1 cellular context compared by ENCODE assay signal in the genomic region with DNA sequence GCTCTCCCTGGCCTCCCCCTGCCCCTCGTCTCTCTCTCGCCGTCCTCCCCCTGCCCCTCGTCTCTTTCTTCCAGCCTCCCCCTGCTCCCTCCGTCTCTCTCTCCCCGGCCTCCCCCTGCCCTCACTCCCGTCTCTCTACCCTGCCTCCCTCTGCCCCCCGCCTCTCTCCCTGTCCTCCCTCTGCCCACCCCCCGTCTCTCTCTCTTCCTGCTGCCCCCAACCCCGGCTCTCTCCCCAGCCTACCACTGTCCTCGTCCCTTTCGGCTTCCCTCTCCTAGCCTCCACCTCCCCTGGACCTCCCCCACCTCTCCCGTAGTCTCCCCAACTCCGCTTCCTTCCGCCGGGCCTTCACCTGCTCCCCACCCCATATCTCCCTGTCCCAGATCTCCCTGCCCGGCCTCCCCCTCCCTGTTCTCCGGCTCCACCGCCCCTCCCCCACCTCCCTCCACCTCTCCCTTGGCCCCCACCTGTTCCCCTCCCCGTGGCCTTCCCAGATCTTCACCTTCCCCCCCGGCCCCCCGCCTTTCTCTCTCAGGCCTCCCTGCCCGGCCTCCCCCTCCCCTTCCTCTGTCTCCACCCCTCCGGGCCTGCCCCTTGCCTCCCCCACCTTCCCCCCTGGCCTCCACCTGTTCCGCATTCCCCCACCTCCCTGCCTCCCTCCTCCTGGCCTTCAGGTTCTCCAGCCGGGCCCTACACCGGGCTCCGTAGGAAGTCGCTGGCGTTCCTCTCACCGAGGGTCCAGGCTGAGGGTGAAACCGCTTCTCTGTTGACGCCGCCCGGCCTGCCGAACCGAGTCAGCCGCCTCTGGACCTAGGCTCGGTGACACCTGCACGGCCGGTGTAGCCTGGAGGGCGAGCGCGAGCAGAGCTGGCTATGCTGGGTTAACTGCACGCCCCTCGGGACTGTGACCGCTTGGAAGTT.
TF ChIP-seq lines count a peak whose summit lies in the region.

No MANE protein-coding gene starts in this region.

TF ChIP-seq in K562, 482 proteins besides CTCF, POLR2A, EP300 and RAD21 (continued from another document and continues in another):
- TF ChIP-seq, protein P1, sequence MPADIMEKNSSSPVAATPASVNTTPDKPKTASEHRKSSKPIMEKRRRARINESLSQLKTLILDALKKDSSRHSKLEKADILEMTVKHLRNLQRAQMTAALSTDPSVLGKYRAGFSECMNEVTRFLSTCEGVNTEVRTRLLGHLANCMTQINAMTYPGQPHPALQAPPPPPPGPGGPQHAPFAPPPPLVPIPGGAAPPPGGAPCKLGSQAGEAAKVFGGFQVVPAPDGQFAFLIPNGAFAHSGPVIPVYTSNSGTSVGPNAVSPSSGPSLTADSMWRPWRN (IDR thresholded peaks at IDR 0.05; ENCODE audit: low read depth), result no peak
- TF ChIP-seq CHCHD3 (CRISPR knock-in tag; IDR thresholded peaks at IDR 0.05) (no peak), POLR3G (IDR thresholded peaks at IDR 0.05; ENCODE audit: extremely low read depth, insufficient read length, insufficient replicate concordance) (no peak), CGGBP1 (CRISPR knock-in tag; IDR thresholded peaks at IDR 0.05) (no peak), MEF2A (IDR thresholded peaks at IDR 0.05; ENCODE audit: control insufficient read depth, low read depth, low read length) (no peak), ZFX (CRISPR knock-in tag; IDR thresholded peaks at IDR 0.05) (0 out of 2 replicates have a peak, but pooled peaks have one; percentile 28), SIN3A (IDR thresholded peaks at IDR 0.05; ENCODE audit: borderline replicate concordance in 2 of 2, control insufficient read depth in 1 of 2, low read depth in 2 of 2, low read length in 2 of 2) (no peak; a peak in 1 of 4 replicates), RNF219 (CRISPR knock-in tag; IDR thresholded peaks at IDR 0.05) (no peak), E2F5 (CRISPR knock-in tag; IDR thresholded peaks at IDR 0.05) (no peak), IRF9 (tag; IDR thresholded peaks at IDR 0.05) (no peak), ZNF12 (CRISPR knock-in tag; IDR thresholded peaks at IDR 0.05) (no peak), HDAC8 (tag; IDR thresholded peaks at IDR 0.05) (no peak), NFRKB (IDR thresholded peaks at IDR 0.05; ENCODE audit: low read depth) (no peak), ZNF699 (CRISPR knock-in tag; IDR thresholded peaks at IDR 0.05; ENCODE audit: insufficient replicate concordance) (no peak), RNF2 (IDR thresholded peaks at IDR 0.05) (no peak), SREBF2 (CRISPR knock-in tag; IDR thresholded peaks at IDR 0.05) (no peak), ZNF23 (CRISPR knock-in tag; IDR thresholded peaks at IDR 0.05) (no peak), ZNF707 (CRISPR knock-in tag; conservative IDR thresholded peaks at IDR 0.05) (no peak), RBBP5 (IDR thresholded peaks at IDR 0.05; ENCODE audit: borderline replicate concordance, insufficient read depth, low read length, poor library complexity, severe bottlenecking) (no peak), TEAD1 (CRISPR knock-in tag; IDR thresholded peaks at IDR 0.05) (no peak), BCOR (IDR thresholded peaks at IDR 0.05) (no peak), SOX6 (IDR thresholded peaks at IDR 0.05) (no peak), CBX2 (IDR thresholded peaks at IDR 0.05; ENCODE audit: insufficient read depth, low read length, poor library complexity, severe bottlenecking) (no peak), HNRNPH1 (optimal IDR thresholded peaks at IDR 0.05; ENCODE audit: low read depth, low read length) (no peak), MECOM (CRISPR knock-in tag; IDR thresholded peaks at IDR 0.05) (no peak), SREBF1 (IDR thresholded peaks at IDR 0.05; ENCODE audit: borderline replicate concordance, low read depth, low read length) (no peak), RBM15 (IDR thresholded peaks at IDR 0.05; ENCODE audit: insufficient read depth, low read length) (no peak), HDAC2 (IDR thresholded peaks at IDR 0.05) (no peak), CBFA2T2 (conservative IDR thresholded peaks at IDR 0.05) (peak; percentile 57), KLF6 (CRISPR knock-in tag; IDR thresholded peaks at IDR 0.05; ENCODE audit: borderline replicate concordance) (no peak)
- TF ChIP-seq, protein P2, sequence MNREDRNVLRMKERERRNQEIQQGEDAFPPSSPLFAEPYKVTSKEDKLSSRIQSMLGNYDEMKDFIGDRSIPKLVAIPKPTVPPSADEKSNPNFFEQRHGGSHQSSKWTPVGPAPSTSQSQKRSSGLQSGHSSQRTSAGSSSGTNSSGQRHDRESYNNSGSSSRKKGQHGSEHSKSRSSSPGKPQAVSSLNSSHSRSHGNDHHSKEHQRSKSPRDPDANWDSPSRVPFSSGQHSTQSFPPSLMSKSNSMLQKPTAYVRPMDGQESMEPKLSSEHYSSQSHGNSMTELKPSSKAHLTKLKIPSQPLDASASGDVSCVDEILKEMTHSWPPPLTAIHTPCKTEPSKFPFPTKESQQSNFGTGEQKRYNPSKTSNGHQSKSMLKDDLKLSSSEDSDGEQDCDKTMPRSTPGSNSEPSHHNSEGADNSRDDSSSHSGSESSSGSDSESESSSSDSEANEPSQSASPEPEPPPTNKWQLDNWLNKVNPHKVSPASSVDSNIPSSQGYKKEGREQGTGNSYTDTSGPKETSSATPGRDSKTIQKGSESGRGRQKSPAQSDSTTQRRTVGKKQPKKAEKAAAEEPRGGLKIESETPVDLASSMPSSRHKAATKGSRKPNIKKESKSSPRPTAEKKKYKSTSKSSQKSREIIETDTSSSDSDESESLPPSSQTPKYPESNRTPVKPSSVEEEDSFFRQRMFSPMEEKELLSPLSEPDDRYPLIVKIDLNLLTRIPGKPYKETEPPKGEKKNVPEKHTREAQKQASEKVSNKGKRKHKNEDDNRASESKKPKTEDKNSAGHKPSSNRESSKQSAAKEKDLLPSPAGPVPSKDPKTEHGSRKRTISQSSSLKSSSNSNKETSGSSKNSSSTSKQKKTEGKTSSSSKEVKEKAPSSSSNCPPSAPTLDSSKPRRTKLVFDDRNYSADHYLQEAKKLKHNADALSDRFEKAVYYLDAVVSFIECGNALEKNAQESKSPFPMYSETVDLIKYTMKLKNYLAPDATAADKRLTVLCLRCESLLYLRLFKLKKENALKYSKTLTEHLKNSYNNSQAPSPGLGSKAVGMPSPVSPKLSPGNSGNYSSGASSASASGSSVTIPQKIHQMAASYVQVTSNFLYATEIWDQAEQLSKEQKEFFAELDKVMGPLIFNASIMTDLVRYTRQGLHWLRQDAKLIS (CRISPR knock-in tag; IDR thresholded peaks at IDR 0.05), result no peak
- TF ChIP-seq, protein P3, sequence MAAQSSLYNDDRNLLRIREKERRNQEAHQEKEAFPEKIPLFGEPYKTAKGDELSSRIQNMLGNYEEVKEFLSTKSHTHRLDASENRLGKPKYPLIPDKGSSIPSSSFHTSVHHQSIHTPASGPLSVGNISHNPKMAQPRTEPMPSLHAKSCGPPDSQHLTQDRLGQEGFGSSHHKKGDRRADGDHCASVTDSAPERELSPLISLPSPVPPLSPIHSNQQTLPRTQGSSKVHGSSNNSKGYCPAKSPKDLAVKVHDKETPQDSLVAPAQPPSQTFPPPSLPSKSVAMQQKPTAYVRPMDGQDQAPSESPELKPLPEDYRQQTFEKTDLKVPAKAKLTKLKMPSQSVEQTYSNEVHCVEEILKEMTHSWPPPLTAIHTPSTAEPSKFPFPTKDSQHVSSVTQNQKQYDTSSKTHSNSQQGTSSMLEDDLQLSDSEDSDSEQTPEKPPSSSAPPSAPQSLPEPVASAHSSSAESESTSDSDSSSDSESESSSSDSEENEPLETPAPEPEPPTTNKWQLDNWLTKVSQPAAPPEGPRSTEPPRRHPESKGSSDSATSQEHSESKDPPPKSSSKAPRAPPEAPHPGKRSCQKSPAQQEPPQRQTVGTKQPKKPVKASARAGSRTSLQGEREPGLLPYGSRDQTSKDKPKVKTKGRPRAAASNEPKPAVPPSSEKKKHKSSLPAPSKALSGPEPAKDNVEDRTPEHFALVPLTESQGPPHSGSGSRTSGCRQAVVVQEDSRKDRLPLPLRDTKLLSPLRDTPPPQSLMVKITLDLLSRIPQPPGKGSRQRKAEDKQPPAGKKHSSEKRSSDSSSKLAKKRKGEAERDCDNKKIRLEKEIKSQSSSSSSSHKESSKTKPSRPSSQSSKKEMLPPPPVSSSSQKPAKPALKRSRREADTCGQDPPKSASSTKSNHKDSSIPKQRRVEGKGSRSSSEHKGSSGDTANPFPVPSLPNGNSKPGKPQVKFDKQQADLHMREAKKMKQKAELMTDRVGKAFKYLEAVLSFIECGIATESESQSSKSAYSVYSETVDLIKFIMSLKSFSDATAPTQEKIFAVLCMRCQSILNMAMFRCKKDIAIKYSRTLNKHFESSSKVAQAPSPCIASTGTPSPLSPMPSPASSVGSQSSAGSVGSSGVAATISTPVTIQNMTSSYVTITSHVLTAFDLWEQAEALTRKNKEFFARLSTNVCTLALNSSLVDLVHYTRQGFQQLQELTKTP (IDR thresholded peaks at IDR 0.05; ENCODE audit: low read depth in 1 of 2, partially characterized antibody in 2 of 2), result no peak
- TF ChIP-seq, protein P4, sequence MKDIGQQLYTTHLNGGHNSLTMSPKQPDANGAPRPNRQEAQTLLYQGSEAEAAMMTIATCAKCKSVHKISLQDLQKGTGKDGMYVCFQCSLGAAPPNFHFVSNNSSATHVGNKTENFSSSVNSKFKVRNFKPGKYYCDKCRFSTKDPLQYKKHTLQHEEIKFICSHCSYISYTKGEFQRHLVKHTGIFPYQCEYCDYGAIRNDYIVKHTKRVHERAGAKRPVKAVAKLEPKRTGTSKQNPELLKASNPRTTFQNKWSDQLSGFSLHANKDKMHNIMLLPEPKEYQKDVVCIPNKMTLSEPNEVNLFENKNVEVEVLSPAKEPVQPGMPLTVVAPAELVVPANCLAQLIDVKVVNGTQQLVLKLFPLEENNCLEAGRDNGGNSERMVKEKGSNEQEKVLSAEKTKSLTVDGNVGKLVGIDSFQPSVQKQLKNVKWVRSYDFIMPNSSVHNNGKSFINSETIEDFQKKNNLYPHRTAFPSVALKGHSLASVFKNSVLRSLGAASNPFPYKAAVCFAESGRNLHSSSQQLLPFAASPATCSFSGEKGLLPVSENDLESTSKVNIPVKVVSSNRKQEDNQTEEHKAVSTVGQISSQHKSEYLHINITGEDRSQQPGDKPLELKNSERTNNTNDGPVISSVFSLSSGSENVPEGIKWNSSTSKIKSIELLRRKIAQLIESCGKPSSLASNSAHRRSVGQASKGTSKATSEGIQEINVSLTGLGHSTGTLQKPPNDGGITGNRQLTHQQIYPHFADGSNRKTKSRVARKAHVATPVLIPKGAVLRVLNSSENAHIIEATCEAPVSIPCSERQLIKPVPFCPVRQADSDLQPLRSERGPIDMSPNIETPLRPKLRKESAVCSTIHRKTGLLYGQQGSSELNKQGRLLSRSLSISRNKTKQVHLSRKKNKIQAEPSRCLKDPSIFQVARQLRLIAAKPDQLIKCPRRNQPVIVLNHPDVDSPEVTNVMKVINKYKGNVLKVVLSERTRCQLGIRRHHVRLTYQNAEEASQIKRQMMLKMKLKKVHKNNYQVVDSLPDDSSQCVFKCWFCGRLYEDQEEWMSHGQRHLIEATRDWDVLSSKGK (CRISPR knock-in tag; IDR thresholded peaks at IDR 0.05), result no peak
- TF ChIP-seq, protein P5, sequence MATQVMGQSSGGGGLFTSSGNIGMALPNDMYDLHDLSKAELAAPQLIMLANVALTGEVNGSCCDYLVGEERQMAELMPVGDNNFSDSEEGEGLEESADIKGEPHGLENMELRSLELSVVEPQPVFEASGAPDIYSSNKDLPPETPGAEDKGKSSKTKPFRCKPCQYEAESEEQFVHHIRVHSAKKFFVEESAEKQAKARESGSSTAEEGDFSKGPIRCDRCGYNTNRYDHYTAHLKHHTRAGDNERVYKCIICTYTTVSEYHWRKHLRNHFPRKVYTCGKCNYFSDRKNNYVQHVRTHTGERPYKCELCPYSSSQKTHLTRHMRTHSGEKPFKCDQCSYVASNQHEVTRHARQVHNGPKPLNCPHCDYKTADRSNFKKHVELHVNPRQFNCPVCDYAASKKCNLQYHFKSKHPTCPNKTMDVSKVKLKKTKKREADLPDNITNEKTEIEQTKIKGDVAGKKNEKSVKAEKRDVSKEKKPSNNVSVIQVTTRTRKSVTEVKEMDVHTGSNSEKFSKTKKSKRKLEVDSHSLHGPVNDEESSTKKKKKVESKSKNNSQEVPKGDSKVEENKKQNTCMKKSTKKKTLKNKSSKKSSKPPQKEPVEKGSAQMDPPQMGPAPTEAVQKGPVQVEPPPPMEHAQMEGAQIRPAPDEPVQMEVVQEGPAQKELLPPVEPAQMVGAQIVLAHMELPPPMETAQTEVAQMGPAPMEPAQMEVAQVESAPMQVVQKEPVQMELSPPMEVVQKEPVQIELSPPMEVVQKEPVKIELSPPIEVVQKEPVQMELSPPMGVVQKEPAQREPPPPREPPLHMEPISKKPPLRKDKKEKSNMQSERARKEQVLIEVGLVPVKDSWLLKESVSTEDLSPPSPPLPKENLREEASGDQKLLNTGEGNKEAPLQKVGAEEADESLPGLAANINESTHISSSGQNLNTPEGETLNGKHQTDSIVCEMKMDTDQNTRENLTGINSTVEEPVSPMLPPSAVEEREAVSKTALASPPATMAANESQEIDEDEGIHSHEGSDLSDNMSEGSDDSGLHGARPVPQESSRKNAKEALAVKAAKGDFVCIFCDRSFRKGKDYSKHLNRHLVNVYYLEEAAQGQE (CRISPR knock-in tag; IDR thresholded peaks at IDR 0.05; ENCODE audit: low read depth), result no peak
